12 cellular contexts compared by ENCODE assay signal in the genomic region with DNA sequence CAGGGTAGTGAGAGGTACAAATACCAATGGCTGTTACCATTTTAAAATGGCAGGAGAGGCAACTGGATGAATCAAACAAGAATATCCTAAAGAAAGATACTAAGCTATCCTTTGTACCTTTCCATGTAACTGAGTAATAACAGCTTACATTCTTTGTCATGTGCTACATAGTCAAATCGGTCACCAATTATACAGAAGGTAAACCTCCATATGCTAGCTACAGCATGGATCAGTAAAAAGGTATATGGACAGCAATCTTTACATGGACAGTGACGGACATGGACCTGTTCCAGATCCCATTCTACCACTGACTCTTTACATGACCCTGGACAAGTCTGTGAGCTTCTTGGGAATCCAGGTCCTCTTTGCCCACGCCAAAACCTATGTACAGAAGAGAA. TPM values are rescaled to one million over a fixed set of nuclear protein-coding genes. Genes with fewer than 3 reads are reported as not detected.
"Had no signal": no experiment of that assay in that cellular context is flagged by ENCODE, and none has a peak within 500 bp of the region (broad histone marks: within the 10 kb centered on the region; RNA-seq: fewer than 3 reads in every experiment).

No MANE protein-coding gene starts in this region.

- H3K9me3 Mint-ChIP-seq: GM23338, H9, HFFc6 had no signal

- H3K27ac Mint-ChIP-seq: GM23338, H9, HFFc6 had no signal

- ATAC-seq: GM23338, HCT116 had no signal

- DNase-seq: GM23248, GOT3, H7, H9, HCEC 1CT, HFFc6 had no signal

- H3K9ac ChIP-seq: GM23248 had no signal

- H3K4me1 ChIP-seq: HAP-1 had no signal

- H3K4me1 Mint-ChIP-seq: GM23338, H9 had no signal

- H3K27ac ChIP-seq: GM23248 had no signal

- FAIRE-seq: H1, H54 had no signal

- H3K4me3 ChIP-seq: GM23248, GM23338, HAP-1 had no signal

- H3K4me3 Mint-ChIP-seq: GM23338, HFFc6 had no signal

- H3K4me2 ChIP-seq: GM23338 had no signal

- H2AFZ ChIP-seq: GM23248, GM23338 had no signal

- H3K9me3 ChIP-seq: HAP-1 had no signal

RNA-seq across cellular contexts. Expression of a gene that starts 28.6 kb away (rescaled TPM):
- total RNA-seq: GM23248, GM23338, H1, H4, H9, HFFc6 had no signal
- polyA plus RNA-seq: GM23248, GM23338 had no signal

RNA-seq across cellular contexts. Expression of a gene that starts 54.9 kb away (rescaled TPM):
- total RNA-seq: GM23248, HFFc6 had no signal
- polyA plus RNA-seq: GM23248 had no signal

RNA-seq across cellular contexts. Expression of a gene that starts 55.3 kb away (rescaled TPM):
- total RNA-seq: GM23248, GM23338, H1, H4, H7, HFFc6 had no signal
- polyA plus RNA-seq: GM23338, H1 had no signal
